8 cellular contexts compared by ENCODE assay signal in the genomic region with DNA sequence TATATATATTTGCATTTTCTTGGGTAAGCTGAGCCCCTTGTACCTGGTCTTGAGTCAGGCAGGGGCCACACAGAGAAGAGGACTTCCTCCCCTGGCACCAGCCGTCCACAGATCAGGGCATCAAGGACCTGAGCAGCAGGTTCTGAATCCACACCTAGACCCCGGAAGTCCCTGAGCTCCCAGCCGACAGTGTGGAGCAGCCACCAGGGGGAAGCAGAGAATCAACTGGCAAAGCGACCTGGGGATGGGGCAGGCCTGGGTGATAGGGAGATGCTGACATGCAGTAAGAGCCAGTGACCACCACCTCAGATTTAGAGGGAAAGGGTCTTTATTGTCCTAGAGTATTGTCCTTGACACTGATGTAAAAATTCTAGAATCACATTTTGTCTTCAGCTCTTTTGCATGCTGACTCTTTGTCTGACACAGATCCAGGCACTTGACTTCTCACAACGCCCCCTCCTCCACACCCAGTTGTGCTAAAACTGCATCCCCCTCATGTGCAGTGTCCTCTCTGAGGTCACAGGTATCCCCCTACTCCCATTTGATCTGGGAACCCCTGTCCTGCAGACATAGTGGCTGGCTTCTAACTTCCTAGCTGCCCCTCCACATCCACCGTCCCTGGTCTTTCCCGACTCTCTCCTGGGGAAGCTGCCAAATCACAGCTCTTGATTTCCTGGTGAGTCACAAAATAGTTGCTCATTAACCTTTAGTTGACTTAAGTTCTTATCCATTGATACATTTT.
DNase-seq lines count a peak whose midpoint lies in the region; ATAC-seq and TF ChIP-seq lines count a peak whose summit lies in the region.

No MANE protein-coding gene starts in this region.

- peak; percentile 36 to 42 for DNase-seq in NCI-H2081 (lab: John Stamatoyannopoulos, UW)
- DNase-seq in NCI-H2081 treated with DMSO at 0.1 percent for 48 hours (lab: John Stamatoyannopoulos, UW): no peak
- DNase-seq in MG63: peak; percentile 56
- DNase-seq in brain microvascular endothelial cell: peak; percentile 12
- peak; percentile 67 for DNase-seq in left lobe of liver (ENCODE audit: low spot score)
- DNase-seq in stimulated activated CD8-positive, alpha-beta memory T cell treated with anti-CD3 and anti-CD28 coated beads, Interleukin-2, amount 100 ng/mL, for 1 hour (ENCODE audit: low read depth in 2 of 2): peak; percentile 65
- no peak for DNase-seq in omental fat pad (ENCODE audit: low spot score)

- in situ Hi-C loops in brain microvascular endothelial cell (cut with HindIII; ENCODE audit: low pct_ligation_motif_present, low sequenced_read_pairs): no loop called here

- ATAC-seq in left lobe of liver (peak; percentile 71), omental fat pad (ENCODE audit: low FRiP score) (no peak)

- no peaks in the 10 kb centered on the region for H3K36me3 ChIP-seq in MG63
- H3K36me3 ChIP-seq in brain microvascular endothelial cell (replicated peaks): no peaks in the 10 kb centered on the region

- H3K27me3 ChIP-seq in MG63: no peaks in the 10 kb centered on the region
- peaks cover 21% of the 10 kb centered on the region for H3K27me3 ChIP-seq in brain microvascular endothelial cell (replicated peaks)

- peak; percentile 90 for TF ChIP-seq CTCF in VCaP (conservative IDR thresholded peaks at IDR 0.05)
- TF ChIP-seq CTCF in brain microvascular endothelial cell (IDR thresholded peaks at IDR 0.05; ENCODE audit: low read depth, low read length, missing control alignments): peak; percentile 86
- no peak for TF ChIP-seq CTCF in omental fat pad (IDR thresholded peaks at IDR 0.05)

- H3K4me3 ChIP-seq in MG63 (no peak overlapping the region), brain microvascular endothelial cell (ENCODE audit: low read depth, low read length) (no peak overlapping the region)

- H3K27ac ChIP-seq in VCaP: no peak overlapping the region
- no peak overlapping the region for H3K27ac ChIP-seq in brain microvascular endothelial cell

- H3K9me3 ChIP-seq in MG63: no peaks in the 10 kb centered on the region

Comparison
In these comparisons a context has a peak if more than half of its experiments do, and no peak if none do; other contexts are left out.
1. DNase-seq: peak in NCI-H2081 (2 of 2), MG63 (single experiment), brain microvascular endothelial cell (single experiment), left lobe of liver (single experiment) and stimulated activated CD8-positive, alpha-beta memory T cell treated with anti-CD3 and anti-CD28 coated beads, Interleukin-2, amount 100 ng/mL, for 1 hour (2 of 2); none in NCI-H2081 treated with DMSO at 0.1 percent for 48 hours (single experiment) and omental fat pad (single experiment).
2. CTCF ChIP-seq: peak in VCaP (single experiment) and brain microvascular endothelial cell (single experiment); none in omental fat pad (0 of 3).